ENCODE assay signal across 20 cellular contexts in genomic region chr13:110263906-110264305, GRCh38. TPM values are rescaled to one million over a fixed set of nuclear protein-coding genes. Genes with fewer than 3 reads are reported as not detected.
DNase-seq lines count a peak whose midpoint lies in the region; ATAC-seq, FAIRE-seq and TF ChIP-seq lines count a peak whose summit lies in the region.
"Had no signal": no experiment of that assay in that cellular context is flagged by ENCODE, and none has a peak within 500 bp of the region (broad histone marks: within the 10 kb centered on the region; RNA-seq: fewer than 3 reads in every experiment).

No MANE protein-coding gene starts in this region.

- WGBS in A549 (ENCODE audit: missing lambda C conversion rate): 54% methylated on average over 5 of the region's 5 CpGs
- WGBS in body of pancreas, 2 donors: 35 to 45% methylated on average over 5 of the region's 5 CpGs

- CTCF ChIA-PET in A549 (lab: Yijun Ruan, JAX): interaction anchor here (1.2 kb wide), 1 partner anchor 17 kb away, joined by 4 read pairs; no protein-coding TSS in a partner anchor

- peaks cover 23% of the 10 kb centered on the region for H3K4me1 ChIP-seq in A549
- peaks cover 54 to 64% of the 10 kb centered on the region in 2 donors for H3K4me1 ChIP-seq in gastrocnemius medialis
- peaks cover 14% of the 10 kb centered on the region for H3K4me1 ChIP-seq in body of pancreas

- intact Hi-C loops in left colon (cut with DNase I, micrococcal nuclease): no loop called here
- intact Hi-C loops in gastrocnemius medialis (cut with DNase I; ENCODE audit: low total_unique reads): no loop called here
- intact Hi-C loops in body of pancreas (cut with DNase I): no loop called here

- peak overlapping the region; percentile 47 for H3K4me3 Mint-ChIP-seq in endothelial cell (ENCODE audit: unreplicated experiment)
- H3K4me3 Mint-ChIP-seq: CD8-positive, alpha-beta memory T cell; natural killer cell treated with Interleukin-12 subunit alpha and Interleukin-12 subunit beta and Interleukin-15 and Interleukin-18, amount 100 ng/mL, for 72 hours had no signal

- no peak for FAIRE-seq in A549 (lab: Jason Lieb, UNC)
- FAIRE-seq: GM12878 had no signal

- H3K36me3 ChIP-seq in gastrocnemius medialis: no peaks in the 10 kb centered on the region
- H3K36me3 ChIP-seq in body of pancreas (replicated peaks in 1 of 2; ENCODE audit: insufficient read depth in 1 of 2, low read depth in 2 of 2): no peaks in the 10 kb centered on the region
- H3K36me3 ChIP-seq: adrenal gland, right lobe of liver had no signal

- TF ChIP-seq CTCF in A549 (IDR thresholded peaks at IDR 0.05) (no peak), endothelial cell (IDR thresholded peaks at IDR 0.05; ENCODE audit: unreplicated experiment) (no peak), gastrocnemius medialis (IDR thresholded peaks at IDR 0.05 in 4 of 5, conservative IDR thresholded peaks at IDR 0.05 in 1 of 5) (no peak), body of pancreas (IDR thresholded peaks at IDR 0.05) (no peak)

- H3K27me3 Mint-ChIP-seq in endothelial cell (ENCODE audit: unreplicated experiment): peaks cover 3% of the 10 kb centered on the region

- peaks cover 42% of the 10 kb centered on the region for H3K36me3 Mint-ChIP-seq in endothelial cell (ENCODE audit: low read depth, unreplicated experiment)
- H3K36me3 Mint-ChIP-seq: CD8-positive, alpha-beta memory T cell; natural killer cell treated with Interleukin-12 subunit alpha and Interleukin-12 subunit beta and Interleukin-15 and Interleukin-18, amount 100 ng/mL, for 72 hours had no signal

- in situ Hi-C loops in gastrocnemius medialis (cut with MboI; ENCODE audit: low sequenced_read_pairs in 4 of 4): no loop called here

- H3K27ac ChIP-seq in A549 (0 out of 6 replicates have a peak overlapping the region, but pooled peaks of 1 of the 2 experiments have one; percentile 24), gastrocnemius medialis (peak overlapping the region; percentile 49 to 70 (median 68)), body of pancreas (peak overlapping the region in 1 of 4 donors; percentile 12)
- H3K27ac ChIP-seq: HL-60, KMS-11, right lobe of liver had no signal

- POLR2A ChIA-PET in A549 (lab: Yijun Ruan, JAX): no interaction called here

- H3K9me3 ChIP-seq in A549 (no peaks in the 10 kb centered on the region), gastrocnemius medialis (no peaks in the 10 kb centered on the region), body of pancreas (no peaks in the 10 kb centered on the region)
- H3K9me3 ChIP-seq: adrenal gland, right lobe of liver had no signal

- peaks cover 0 to 21% (median 10%) of the 10 kb centered on the region in 3 donors for H3K27me3 ChIP-seq in gastrocnemius medialis
- H3K27me3 ChIP-seq in body of pancreas: no peaks in the 10 kb centered on the region
- H3K27me3 ChIP-seq: adrenal gland, right lobe of liver had no signal

- H3K27ac Mint-ChIP-seq in endothelial cell (ENCODE audit: unreplicated experiment): peak overlapping the region; percentile 74
- H3K27ac Mint-ChIP-seq: CD8-positive, alpha-beta memory T cell; natural killer cell treated with Interleukin-12 subunit alpha and Interleukin-12 subunit beta and Interleukin-15 and Interleukin-18, amount 100 ng/mL, for 72 hours had no signal

- no peak for TF ChIP-seq RAD21 in A549 (conservative IDR thresholded peaks at IDR 0.05 in 1 of 2, IDR thresholded peaks at IDR 0.05 in 1 of 2)

- H3K4me3 ChIP-seq in A549 (no peak overlapping the region), gastrocnemius medialis (no peak overlapping the region), body of pancreas (no peak overlapping the region)
- H3K4me3 ChIP-seq: adrenal gland, GM12878, right lobe of liver had no signal

- DNase-seq in A549 (ENCODE audit: low read depth in 1 of 2, low spot score in 1 of 2) (no peak), endothelial cell (ENCODE audit: low spot score) (no peak), left colon (no peak), gastrocnemius medialis (no peak), NCI-H1694 (lab: John Stamatoyannopoulos, UW) (no peak), activated T-cell treated with anti-CD3 and anti-CD28 coated beads for 4 hours (no peak), body of pancreas (no peak)
- DNase-seq: activated CD4-positive, alpha-beta T cell treated with anti-CD3 and anti-CD28 coated beads for 4 hours; adrenal gland; CD8-positive, alpha-beta memory T cell; hippocampal formation; NCI-H1436; NCI-H446 treated with DMSO at 0.1 percent for 48 hours; right lobe of liver; stimulated activated naive CD4-positive, alpha-beta T cell treated with Interleukin-2 at 50 U/mL for 16 hours had no signal

- peaks cover 88% of the 10 kb centered on the region for H3K4me1 Mint-ChIP-seq in endothelial cell (ENCODE audit: unreplicated experiment)
- H3K4me1 Mint-ChIP-seq: CD8-positive, alpha-beta memory T cell had no signal

- no peaks in the 10 kb centered on the region for H3K9me3 Mint-ChIP-seq in endothelial cell (ENCODE audit: unreplicated experiment)
- H3K9me3 Mint-ChIP-seq: CD8-positive, alpha-beta memory T cell; natural killer cell treated with Interleukin-12 subunit alpha and Interleukin-12 subunit beta and Interleukin-15 and Interleukin-18, amount 100 ng/mL, for 72 hours had no signal

- TF ChIP-seq POLR2A in A549 (IDR thresholded peaks at IDR 0.05; ENCODE audit: low read length) (no peak), gastrocnemius medialis (IDR thresholded peaks at IDR 0.05) (no peak), body of pancreas (IDR thresholded peaks at IDR 0.05) (no peak)

- peak in 1 of 2 experiments; percentile 38; a peak in 1 of 6 replicates for ATAC-seq in A549
- ATAC-seq in left colon: peak; percentile 93
- peak in 1 of 2 donors; percentile 22 for ATAC-seq in gastrocnemius medialis
- ATAC-seq in HG02610 (IDR thresholded peaks at IDR 0.05; ENCODE audit: unreplicated experiment): no peak
- no peak for ATAC-seq in body of pancreas
- ATAC-seq: GM12878; natural killer cell treated with Interleukin-12 subunit alpha and Interleukin-12 subunit beta and Interleukin-15 and Interleukin-18, amount 100 ng/mL, for 72 hours had no signal

- no peak for TF ChIP-seq EP300 in A549 (IDR thresholded peaks at IDR 0.05)

- 0 out of 3 replicates have a peak overlapping the region, but pooled peaks have one; percentile 30 for H3K4me2 ChIP-seq in A549
- H3K4me2 ChIP-seq: KMS-11 had no signal

TF ChIP-seq in A549, 52 proteins besides CTCF, POLR2A, EP300 and RAD21:
- TF ChIP-seq CEBPB (IDR thresholded peaks at IDR 0.05): no peak
- no peak for TF ChIP-seq ZNF302 (CRISPR knock-in tag; IDR thresholded peaks at IDR 0.05)
- TF ChIP-seq JUNB (IDR thresholded peaks at IDR 0.05): no peak
- TF ChIP-seq FOXS1 (CRISPR knock-in tag; IDR thresholded peaks at IDR 0.05): no peak
- TF ChIP-seq, protein P1, sequence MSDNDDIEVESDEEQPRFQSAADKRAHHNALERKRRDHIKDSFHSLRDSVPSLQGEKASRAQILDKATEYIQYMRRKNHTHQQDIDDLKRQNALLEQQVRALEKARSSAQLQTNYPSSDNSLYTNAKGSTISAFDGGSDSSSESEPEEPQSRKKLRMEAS (IDR thresholded peaks at IDR 0.05): no peak
- TF ChIP-seq MYC (IDR thresholded peaks at IDR 0.05; ENCODE audit: borderline replicate concordance, low read length): no peak
- TF ChIP-seq EHMT2 (IDR thresholded peaks at IDR 0.05; ENCODE audit: low read depth): no peak
- TF ChIP-seq RARB (CRISPR knock-in tag; IDR thresholded peaks at IDR 0.05): no peak
- no peak for TF ChIP-seq RCOR1 (IDR thresholded peaks at IDR 0.05; ENCODE audit: low read depth, low read length)
- no peak for TF ChIP-seq ZFP36 (IDR thresholded peaks at IDR 0.05; ENCODE audit: borderline replicate concordance, partially characterized antibody)
- no peak for TF ChIP-seq MAZ (IDR thresholded peaks at IDR 0.05; ENCODE audit: borderline replicate concordance, low read depth, low read length)
- no peak for TF ChIP-seq ZC3H11A (IDR thresholded peaks at IDR 0.05)

RNA-seq across cellular contexts. Expression of gene COL4A1, which starts 43.1 kb away (rescaled TPM):
- polyA plus RNA-seq in A549 (2011; rRNA removed) (23.8 and 24.3 TPM in 2 replicates), A549 (2017; fragmentation: RNase III; extraction: RNeasy Plus Mini Kit Qiagen cat#74134 plus additional on column Dnase treatment) (70.9 to 71.4 TPM (median 71.3 TPM) in 3 replicates)
- 12.5 and 16.6 TPM in 2 replicates for polyA plus RNA-seq in A549 (2012; cell fraction: cytosol; rRNA removed)
- polyA plus RNA-seq in A549 (2012; cell fraction: nucleus; rRNA removed): 47.7 and 57.6 TPM in 2 replicates
- polyA minus RNA-seq in A549 (2011; rRNA and poly(A)+ RNA removed): 32.9 and 42.4 TPM in 2 replicates
- total RNA-seq in endothelial cell (ENCODE audit: unreplicated experiment) (2,720 TPM), left colon (10 to 100 TPM; 19.6 to 65.3 TPM), gastrocnemius medialis (100 to 1,000 TPM in 3 of 4 donors, 10 to 100 TPM in 1; 60.5 to 127 (median 120) TPM), body of pancreas (100 to 1,000 TPM in 1 of 2 donors, 10 to 100 TPM in 1; 80.4 to 253 TPM)
- total RNA-seq: CD8-positive, alpha-beta memory T cell; natural killer cell treated with Interleukin-12 subunit alpha and Interleukin-12 subunit beta and Interleukin-15 and Interleukin-18, amount 100 ng/mL, for 72 hours had no signal
- polyA plus RNA-seq: CD8-positive, alpha-beta memory T cell had no signal

RNA-seq across cellular contexts. Expression of gene COL4A2, which starts 43.2 kb away (rescaled TPM):
- polyA plus RNA-seq in A549 (2011; rRNA removed) (36.2 and 46.9 TPM in 2 replicates), A549 (2017; fragmentation: RNase III; extraction: RNeasy Plus Mini Kit Qiagen cat#74134 plus additional on column Dnase treatment) (112 to 122 TPM (median 119 TPM) in 3 replicates)
- polyA plus RNA-seq in A549 (2012; cell fraction: cytosol; rRNA removed): 54.3 and 88.3 TPM in 2 replicates
- polyA plus RNA-seq in A549 (2012; cell fraction: nucleus; rRNA removed): 415 and 541 TPM in 2 replicates
- 56.5 and 110 TPM in 2 replicates for polyA minus RNA-seq in A549 (2011; rRNA and poly(A)+ RNA removed)
- total RNA-seq in endothelial cell (ENCODE audit: unreplicated experiment) (1,556 TPM), left colon (10 to 100 TPM; 35.3 to 79.7 TPM), gastrocnemius medialis (10 to 100 TPM; 51.2 to 85.8 (median 70.5) TPM), body of pancreas (100 to 1,000 TPM in 1 of 2 donors, 10 to 100 TPM in 1; 69.3 to 230 TPM)
- total RNA-seq: CD8-positive, alpha-beta memory T cell; natural killer cell treated with Interleukin-12 subunit alpha and Interleukin-12 subunit beta and Interleukin-15 and Interleukin-18, amount 100 ng/mL, for 72 hours had no signal
- polyA plus RNA-seq: CD8-positive, alpha-beta memory T cell had no signal

Comparison
In these comparisons a context has a peak if more than half of its experiments do, and no peak if none do; other contexts are left out.
1. RNA of gene COL4A1, which starts 43.1 kb away (total RNA-seq): 2,720 TPM in endothelial cell (single experiment); 80.4 to 253 TPM in body of pancreas, 60.5 to 127 TPM in gastrocnemius medialis and 19.6 to 65.3 TPM in left colon; every median in the first group is over 10 times any median in the second.